In the genomic region with DNA sequence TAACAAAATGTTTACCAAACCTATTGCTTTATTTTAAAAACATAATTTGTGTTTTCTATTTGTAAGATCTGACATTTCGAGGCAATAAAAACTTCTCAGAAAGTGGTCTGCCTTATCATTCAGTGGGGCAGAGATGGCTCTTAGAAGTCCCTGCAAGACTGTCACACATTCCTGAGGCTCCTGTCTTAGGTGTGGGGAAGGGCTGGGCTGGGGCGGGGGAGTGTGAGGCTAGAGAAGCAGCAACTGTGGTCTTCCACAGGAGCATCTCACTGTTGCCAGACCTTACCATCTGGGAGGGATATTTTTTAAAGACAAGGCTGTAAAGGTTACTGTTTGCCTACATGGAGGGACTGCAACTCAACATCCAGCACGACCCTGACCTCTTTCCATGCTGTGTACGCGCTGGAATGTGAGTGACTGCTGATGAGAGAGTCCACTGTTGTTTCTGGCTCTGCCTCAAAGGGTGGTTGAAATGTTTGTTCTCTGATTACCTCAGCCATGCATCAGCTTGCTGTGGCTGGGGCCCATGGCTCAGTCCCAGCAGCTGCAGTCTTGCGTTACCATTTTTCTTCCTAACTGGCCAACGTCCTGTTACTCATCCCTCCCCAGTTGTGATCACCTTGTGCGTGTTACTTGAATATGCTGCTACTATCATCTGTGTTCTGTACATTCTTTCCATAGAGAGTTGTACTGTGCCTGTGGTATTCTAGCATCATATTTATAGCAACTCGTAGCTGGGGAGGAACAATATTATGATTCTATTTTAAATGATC, we compare ENCODE assay signal across 10 cellular contexts. TPM values are rescaled to one million over a fixed set of nuclear protein-coding genes. Genes with fewer than 3 reads are reported as not detected.
DNase-seq lines count a peak whose midpoint lies in the region; ATAC-seq and TF ChIP-seq lines count a peak whose summit lies in the region.
"Had no signal": no experiment of that assay in that cellular context is flagged by ENCODE, and none has a peak within 500 bp of the region (broad histone marks: within the 10 kb centered on the region; RNA-seq: fewer than 3 reads in every experiment).

No MANE protein-coding gene starts in this region.

- TF ChIP-seq POLR2A in testis (IDR thresholded peaks at IDR 0.05): no peak

- DNase-seq in HS-5 (ENCODE audit: low read depth) (peak; percentile 91), amniotic epithelial cell (ENCODE audit: low read depth) (peak; percentile 97), iris pigment epithelial cell (ENCODE audit: low read depth) (peak; percentile 98), testis (peak; percentile 85), GM23338 (ENCODE audit: low spot score) (no peak)
- no peak for DNase-seq in activated CD4-positive, alpha-beta T cell treated with anti-CD3 and anti-CD28 coated beads, Interleukin-2, amount 50 U/mL, for 1 hour
- DNase-seq: activated CD8-positive, alpha-beta memory T cell treated with anti-CD3 and anti-CD28 coated beads, Interleukin-2, amount 50 U/mL, for 48 hours; MM.1S had no signal

- H3K27me3 ChIP-seq in testis (no peaks in the 10 kb centered on the region), GM23338 (ENCODE audit: insufficient read depth) (no peaks in the 10 kb centered on the region)

- H3K27me3 Mint-ChIP-seq in GM23338 (ENCODE audit: insufficient read depth, low read depth, poor library complexity): peaks cover 2% of the 10 kb centered on the region

- no peaks in the 10 kb centered on the region for H3K79me2 ChIP-seq in GM23338 (replicated peaks; ENCODE audit: insufficient read depth)

- H3K4me3 Mint-ChIP-seq in GM23338: no peak overlapping the region

- H3K36me3 ChIP-seq in testis (ENCODE audit: low read depth, missing control alignments) (no peaks in the 10 kb centered on the region), GM23338 (ENCODE audit: insufficient read depth) (peaks cover 31% of the 10 kb centered on the region)

- H3K9me3 ChIP-seq in testis: no peaks in the 10 kb centered on the region

- no peak overlapping the region for H3K4me2 ChIP-seq in GM23338

- peaks cover 15% of the 10 kb centered on the region for H3K4me1 ChIP-seq in testis
- H3K4me1 ChIP-seq in GM23338 (ENCODE audit: insufficient read depth): no peaks in the 10 kb centered on the region

- no peak overlapping the region for H2AFZ ChIP-seq in GM23338

- TF ChIP-seq CTCF in testis (IDR thresholded peaks at IDR 0.05) (no peak), GM23338 (conservative IDR thresholded peaks at IDR 0.05; ENCODE audit: low read depth in 2 of 2) (no peak)

- intact Hi-C loops in testis (cut with DNase I; ENCODE audit: low total_unique reads): no loop called here

- H4K20me1 ChIP-seq in GM23338 (replicated peaks; ENCODE audit: insufficient read depth): 0 out of 2 replicates have a peak, but pooled peaks cover 4% of the 10 kb centered on the region

- no peaks in the 10 kb centered on the region for H3K9me2 ChIP-seq in GM23338 (ENCODE audit: insufficient read depth)

- H3K4me1 Mint-ChIP-seq in GM23338: no peaks in the 10 kb centered on the region

- H3K9me3 Mint-ChIP-seq in GM23338: no peaks in the 10 kb centered on the region; the same call in 1 of the 3 replicates

- ATAC-seq in GM21786 (IDR thresholded peaks at IDR 0.05; ENCODE audit: unreplicated experiment) (no peak), HG02884 (IDR thresholded peaks at IDR 0.05; ENCODE audit: unreplicated experiment) (no peak), GM23338 (no peak)

- H3F3A ChIP-seq in GM23338 (replicated peaks; ENCODE audit: low read depth): no peaks in the 10 kb centered on the region

- H3K27ac ChIP-seq in testis (no peak overlapping the region), GM23338 (ENCODE audit: low read depth) (no peak overlapping the region)

- WGBS in testis, 2 donors: 38 to 51% methylated on average over 9 of the region's 9 CpGs

- H3K27ac Mint-ChIP-seq in GM23338: no peak overlapping the region

- H3K36me3 Mint-ChIP-seq in GM23338 (ENCODE audit: low read depth): peaks cover 42% of the 10 kb centered on the region

- H3K4me3 ChIP-seq in testis: no peak overlapping the region
- H3K4me3 ChIP-seq in GM23338: no peak overlapping the region

TF ChIP-seq in GM23338, 12 proteins besides CTCF, POLR2A, EP300 and RAD21 (continues in another document):
- TF ChIP-seq, protein P1, sequence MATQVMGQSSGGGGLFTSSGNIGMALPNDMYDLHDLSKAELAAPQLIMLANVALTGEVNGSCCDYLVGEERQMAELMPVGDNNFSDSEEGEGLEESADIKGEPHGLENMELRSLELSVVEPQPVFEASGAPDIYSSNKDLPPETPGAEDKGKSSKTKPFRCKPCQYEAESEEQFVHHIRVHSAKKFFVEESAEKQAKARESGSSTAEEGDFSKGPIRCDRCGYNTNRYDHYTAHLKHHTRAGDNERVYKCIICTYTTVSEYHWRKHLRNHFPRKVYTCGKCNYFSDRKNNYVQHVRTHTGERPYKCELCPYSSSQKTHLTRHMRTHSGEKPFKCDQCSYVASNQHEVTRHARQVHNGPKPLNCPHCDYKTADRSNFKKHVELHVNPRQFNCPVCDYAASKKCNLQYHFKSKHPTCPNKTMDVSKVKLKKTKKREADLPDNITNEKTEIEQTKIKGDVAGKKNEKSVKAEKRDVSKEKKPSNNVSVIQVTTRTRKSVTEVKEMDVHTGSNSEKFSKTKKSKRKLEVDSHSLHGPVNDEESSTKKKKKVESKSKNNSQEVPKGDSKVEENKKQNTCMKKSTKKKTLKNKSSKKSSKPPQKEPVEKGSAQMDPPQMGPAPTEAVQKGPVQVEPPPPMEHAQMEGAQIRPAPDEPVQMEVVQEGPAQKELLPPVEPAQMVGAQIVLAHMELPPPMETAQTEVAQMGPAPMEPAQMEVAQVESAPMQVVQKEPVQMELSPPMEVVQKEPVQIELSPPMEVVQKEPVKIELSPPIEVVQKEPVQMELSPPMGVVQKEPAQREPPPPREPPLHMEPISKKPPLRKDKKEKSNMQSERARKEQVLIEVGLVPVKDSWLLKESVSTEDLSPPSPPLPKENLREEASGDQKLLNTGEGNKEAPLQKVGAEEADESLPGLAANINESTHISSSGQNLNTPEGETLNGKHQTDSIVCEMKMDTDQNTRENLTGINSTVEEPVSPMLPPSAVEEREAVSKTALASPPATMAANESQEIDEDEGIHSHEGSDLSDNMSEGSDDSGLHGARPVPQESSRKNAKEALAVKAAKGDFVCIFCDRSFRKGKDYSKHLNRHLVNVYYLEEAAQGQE (IDR thresholded peaks at IDR 0.05; ENCODE audit: unreplicated experiment): no peak
- no peak for TF ChIP-seq CREB1 (CRISPR knock-in tag; IDR thresholded peaks at IDR 0.05; ENCODE audit: low read depth)

RNA-seq across cellular contexts. Expression of a gene that starts 12.4 kb away (rescaled TPM):
- total RNA-seq in testis: 10 to 100 TPM; 60.0 to 64.4 TPM
- polyA plus RNA-seq in testis (ENCODE audit: insufficient read depth, low read depth, low replicate concordance) (103 TPM), GM23338 (2016; fragmentation: Nextera tagmentation; extraction: Ambion mirVana) (88.9 and 95.1 TPM in 2 replicates)
- total RNA-seq in GM23338 (2014; rRNA removed; shearing (Covaris generic)): 27.1 and 27.9 TPM in 2 replicates

RNA-seq across cellular contexts. Expression of a gene that starts 12.8 kb away (rescaled TPM):
- 100 to 1,000 TPM; 112 to 155 TPM for total RNA-seq in testis
- polyA plus RNA-seq in testis (ENCODE audit: insufficient read depth, low read depth, low replicate concordance): 318 TPM
- 34.2 and 35.4 TPM in 2 replicates for total RNA-seq in GM23338 (2014; rRNA removed; shearing (Covaris generic))
- polyA plus RNA-seq in GM23338 (2016; fragmentation: Nextera tagmentation; extraction: Ambion mirVana): 24.5 and 33.5 TPM in 2 replicates

Comparison
In these comparisons a context has a peak if more than half of its experiments do, and no peak if none do; other contexts are left out.
1. DNase-seq: peak in HS-5 (single experiment), amniotic epithelial cell (single experiment), iris pigment epithelial cell (single experiment) and testis (single experiment); none in activated CD4-positive, alpha-beta T cell treated with anti-CD3 and anti-CD28 coated beads, Interleukin-2, amount 50 U/mL, for 1 hour (single experiment) and GM23338 (single experiment).